Comparison of ENCODE assay signal across 1 cellular context in genomic region chr9:133250741-133251170, GRCh38.
TF ChIP-seq lines count a peak whose summit lies in the region.

No MANE protein-coding gene starts in this region.

TF ChIP-seq in IMR-90, 13 proteins besides CTCF, POLR2A, EP300 and RAD21:
- TF ChIP-seq RFX5 (IDR thresholded peaks at IDR 0.05; ENCODE audit: low read depth, low read length): no peak
- no peak for TF ChIP-seq BHLHE40 (IDR thresholded peaks at IDR 0.05; ENCODE audit: low read depth, low read length)
- TF ChIP-seq FOS (IDR thresholded peaks at IDR 0.05; ENCODE audit: low read depth, low read length): no peak
- TF ChIP-seq MAFK (IDR thresholded peaks at IDR 0.05; ENCODE audit: low read depth, low read length): no peak
- TF ChIP-seq RCOR1 (IDR thresholded peaks at IDR 0.05; ENCODE audit: insufficient replicate concordance, low read length): no peak
- no peak for TF ChIP-seq CHD1 (IDR thresholded peaks at IDR 0.05; ENCODE audit: low read depth, low read length)
- TF ChIP-seq USF2 (IDR thresholded peaks at IDR 0.05; ENCODE audit: low read depth, low read length): no peak
- no peak for TF ChIP-seq ELK1 (IDR thresholded peaks at IDR 0.05; ENCODE audit: borderline replicate concordance, low read depth, low read length)
- TF ChIP-seq CEBPB (IDR thresholded peaks at IDR 0.05; ENCODE audit: low read depth, low read length): no peak
- TF ChIP-seq MAZ (IDR thresholded peaks at IDR 0.05; ENCODE audit: borderline replicate concordance, low read depth, low read length): no peak
- no peak for TF ChIP-seq NFE2L2 (IDR thresholded peaks at IDR 0.05; ENCODE audit: low read depth, low read length)
- no peak for TF ChIP-seq SMC3 (IDR thresholded peaks at IDR 0.05; ENCODE audit: low read depth, low read length)
- TF ChIP-seq MXI1 (IDR thresholded peaks at IDR 0.05; ENCODE audit: borderline replicate concordance, low read depth, low read length): no peak
